In genomic region chr18:30248061-30248460, GRCh38 we compare ENCODE assay signal across 26 cellular contexts.
"Had no signal": no experiment of that assay in that cellular context is flagged by ENCODE, and none has a peak within 500 bp of the region (broad histone marks: within the 10 kb centered on the region; RNA-seq: fewer than 3 reads in every experiment).

No MANE protein-coding gene starts in this region.

- DNase-seq: activated CD4-positive, alpha-beta T cell treated with anti-CD3 and anti-CD28 coated beads, Interleukin-2, amount 10 ng/mL, durations not matched to agents 24 days and 14 days; activated CD4-positive, alpha-beta T cell treated with anti-CD3 and anti-CD28 coated beads, Interleukin-2, amount 50 U/mL, for 4 hours; activated CD8-positive, alpha-beta T cell treated with anti-CD3 and anti-CD28 coated beads for 36 hours; activated gamma-delta T cell; activated naive CD4-positive, alpha-beta T cell treated with Interleukin-2 at 50 U/mL for 16 hours; activated naive CD8-positive, alpha-beta T cell treated with anti-CD3 and anti-CD28 coated beads, Interleukin-2, amount 10 ng/mL, durations not matched to agents 7 days and 5 days; activated T-cell treated with anti-CD3 and anti-CD28 coated beads, Interleukin-2, amount 50 U/mL, for 1 hour; activated T-cell treated with anti-CD3 and anti-CD28 coated beads, Interleukin-2, amount 50 U/mL, for 72 hours; amygdala; colonic mucosa; MG63; MV-4-11; NCI-H1092 treated with DMSO at 0.1 percent for 48 hours; NCI-H1436; NCI-H187; NCI-H2029 treated with DMSO at 0.1 percent for 48 hours; NCI-H2107; NCI-H226; NCI-H446 treated with DMSO at 0.1 percent for 48 hours; NCI-H526; NCI-H774; SHP77; SJCRH30 had no signal

- ATAC-seq: activated CD8-positive, alpha-beta T cell treated with anti-CD3 and anti-CD28 coated beads for 36 hours; activated T-cell treated with anti-CD3 and anti-CD28 coated beads, Interleukin-2, amount 50 U/mL, for 72 hours; activated T-helper 17 cell treated with anti-CD3 and anti-CD28 coated beads, Interleukin-2, amount 50 U/mL, for 72 hours; K562; Panc1 had no signal
